In genomic region chr17:39270923-39271322, GRCh38 we compare ENCODE assay signal across 9 cellular contexts. TPM values are rescaled to one million over a fixed set of nuclear protein-coding genes. Genes with fewer than 3 reads are reported as not detected.
DNase-seq lines count a peak whose midpoint lies in the region; ATAC-seq, FAIRE-seq and TF ChIP-seq lines count a peak whose summit lies in the region.
"Had no signal": no experiment of that assay in that cellular context is flagged by ENCODE, and none has a peak within 500 bp of the region (broad histone marks: within the 10 kb centered on the region; RNA-seq: fewer than 3 reads in every experiment).

No MANE protein-coding gene starts in this region.

- no peaks in the 10 kb centered on the region for H3K9me3 Mint-ChIP-seq in T-helper 2 cell treated with Interferon-gamma antibody and Interleukin-4, amounts not matched to agents 5 μg/mL and 100 μg/mL, for 36 hours

- no peak for TF ChIP-seq EP300 in transverse colon (IDR thresholded peaks at IDR 0.05; ENCODE audit: low read depth)

- in situ Hi-C loops in transverse colon (cut with MboI; ENCODE audit: low pct_ligation_motif_present in 1 of 4, low pct_unique_long_range_greater_than_20kb in 1 of 4, low sequenced_read_pairs in 3 of 4), result no loop called here

- CTCF ChIA-PET in RWPE1 (lab: Yijun Ruan, JAX), result no interaction called here

- H3K27ac ChIP-seq in RWPE1 (no peak overlapping the region), transverse colon (no peak overlapping the region)

- H3K27me3 Mint-ChIP-seq in T-helper 2 cell treated with Interferon-gamma antibody and Interleukin-4, amounts not matched to agents 5 μg/mL and 100 μg/mL, for 36 hours (ENCODE audit: low read depth), result no peaks in the 10 kb centered on the region

- H3K4me3 Mint-ChIP-seq in T-helper 2 cell treated with Interferon-gamma antibody and Interleukin-4, amounts not matched to agents 5 μg/mL and 100 μg/mL, for 36 hours, result no peak overlapping the region

- DNase-seq in AG08396 (ENCODE audit: low spot score), result peak; percentile 30
- peak; percentile 20 for DNase-seq in GM12891 (ENCODE audit: insufficient read length, low spot score)
- DNase-seq in RWPE1 (ENCODE audit: low spot score), result peak; percentile 20
- peak; percentile 25 for DNase-seq in globus pallidus (ENCODE audit: low spot score)
- no peak for DNase-seq in NCI-H510A treated with DMSO at 0.1 percent for 48 hours (lab: John Stamatoyannopoulos, UW)
- no peak for DNase-seq in left colon
- DNase-seq in T-helper 2 cell treated with Interferon-gamma antibody and Interleukin-4, amounts not matched to agents 5 μg/mL and 100 μg/mL, for 36 hours (ENCODE audit: low spot score), result no peak
- DNase-seq in transverse colon, result no peak
- DNase-seq: NK-92 treated with Interleukin-12 subunit alpha and Interleukin-12 subunit beta, amount 100 ng/mL, for 24 hours had no signal

- 41 to 48% methylated on average over 2 to 3 of the region's 3 CpGs for WGBS in transverse colon (ENCODE audit: low coverage in 1 of 2), 2 donors

- no peaks in the 10 kb centered on the region for H3K9me3 ChIP-seq in transverse colon

- no peak overlapping the region for H3K27ac Mint-ChIP-seq in T-helper 2 cell treated with Interferon-gamma antibody and Interleukin-4, amounts not matched to agents 5 μg/mL and 100 μg/mL, for 36 hours

- peak; percentile 5 for FAIRE-seq in GM12891 (lab: Jason Lieb, UNC)

- no peaks in the 10 kb centered on the region for H3K4me1 Mint-ChIP-seq in T-helper 2 cell treated with Interferon-gamma antibody and Interleukin-4, amounts not matched to agents 5 μg/mL and 100 μg/mL, for 36 hours (ENCODE audit: low read depth)

- POLR2A ChIA-PET in RWPE1 (lab: Yijun Ruan, JAX; ENCODE audit: low non-redundant PET), result no interaction called here

- peaks cover 4% of the 10 kb centered on the region for H3K36me3 Mint-ChIP-seq in T-helper 2 cell treated with Interferon-gamma antibody and Interleukin-4, amounts not matched to agents 5 μg/mL and 100 μg/mL, for 36 hours (ENCODE audit: low read depth)

- ATAC-seq in left colon, result no peak

- H3K36me3 ChIP-seq in transverse colon, result peaks cover 0 to 66% (median 19%) of the 10 kb centered on the region in 4 donors

- intact Hi-C loops in left colon (cut with DNase I, micrococcal nuclease), result no loop called here
- intact Hi-C loops in transverse colon (cut with DNase I; ENCODE audit: low total_unique reads), result no loop called here

- no peaks in the 10 kb centered on the region for H3K27me3 ChIP-seq in transverse colon

- TF ChIP-seq POLR2A in GM12891 (IDR thresholded peaks at IDR 0.05; ENCODE audit: low read depth, low read length), result no peak
- no peak for TF ChIP-seq POLR2A in transverse colon (IDR thresholded peaks at IDR 0.05)

- H3K4me1 ChIP-seq in transverse colon, result no peaks in the 10 kb centered on the region

- TF ChIP-seq CTCF in RWPE1 (conservative IDR thresholded peaks at IDR 0.05; ENCODE audit: low read depth) (0 out of 2 replicates have a peak, but pooled peaks have one; percentile 10), transverse colon (IDR thresholded peaks at IDR 0.05) (peak in 1 of 5 experiments; percentile 23)

- no peak overlapping the region for H3K4me3 ChIP-seq in transverse colon

TF ChIP-seq in GM12891, 5 proteins besides CTCF, POLR2A, EP300 and RAD21:
- no peak for TF ChIP-seq PAX5 (IDR thresholded peaks at IDR 0.05; ENCODE audit: insufficient read depth, low read length, severe bottlenecking)
- TF ChIP-seq POLR2AphosphoS5 (IDR thresholded peaks at IDR 0.05; ENCODE audit: low read depth, low read length), result no peak
- TF ChIP-seq POU2F2 (IDR thresholded peaks at IDR 0.05; ENCODE audit: low read depth, low read length), result no peak
- no peak for TF ChIP-seq TAF1 (IDR thresholded peaks at IDR 0.05; ENCODE audit: low read depth, low read length)
- no peak for TF ChIP-seq SPI1 (IDR thresholded peaks at IDR 0.05; ENCODE audit: low read depth, low read length)

RNA-seq across cellular contexts. Expression of gene STAC2, which starts 45.2 kb away (rescaled TPM):
- not detected for polyA plus RNA-seq in GM12891 (2012; ENCODE audit: low read depth, missing spikeins)
- total RNA-seq in left colon (under 1 TPM in 1 of 2 donors, not detected in 1; 0.17 TPM), transverse colon (not detected)

Comparison
In these comparisons a context has a peak if more than half of its experiments do, and no peak if none do; other contexts are left out.
1. DNase-seq: peak in AG08396 (single experiment), GM12891 (single experiment), RWPE1 (single experiment) and globus pallidus (single experiment); none in NCI-H510A treated with DMSO at 0.1 percent for 48 hours (single experiment), left colon (0 of 2), T-helper 2 cell treated with Interferon-gamma antibody and Interleukin-4, amounts not matched to agents 5 μg/mL and 100 μg/mL, for 36 hours (single experiment) and transverse colon (single experiment).